In genomic region chr15:24856397-24857093, GRCh38 we compare ENCODE assay signal across 18 cellular contexts.
DNase-seq lines count a peak whose midpoint lies in the region; ATAC-seq and TF ChIP-seq lines count a peak whose summit lies in the region.
"Had no signal": no experiment of that assay in that cellular context is flagged by ENCODE, and none has a peak within 500 bp of the region (broad histone marks: within the 10 kb centered on the region; RNA-seq: fewer than 3 reads in every experiment).

No MANE protein-coding gene starts in this region.

- no peak for ATAC-seq in HG03175 (IDR thresholded peaks at IDR 0.05; ENCODE audit: unreplicated experiment)
- ATAC-seq: A549, body of pancreas had no signal

- CTCF ChIA-PET in AG04449 (lab: Yijun Ruan, JAX), result no interaction called here
- CTCF ChIA-PET in SK-N-SH (lab: Yijun Ruan, JAX), result interaction anchor here (0.6 kb wide), 1 partner anchor 147 kb away, joined by 3 read pairs; no protein-coding TSS in a partner anchor

- H3K36me3 ChIP-seq in SK-N-SH (replicated peaks in 1 of 2; ENCODE audit: control insufficient read depth in 1 of 2, insufficient read depth in 2 of 2, low read length in 1 of 2) (no peaks in the 10 kb centered on the region), cardiac muscle cell (no peaks in the 10 kb centered on the region), vagina (no peaks in the 10 kb centered on the region)
- H3K36me3 ChIP-seq: esophagus muscularis mucosa, sigmoid colon, tibial nerve had no signal

- DNase-seq in AG04449 (ENCODE audit: low read depth, low spot score) (no peak), SK-N-SH (peak; percentile 52), cardiac muscle cell (ENCODE audit: low read depth in 1 of 2, low spot score in 1 of 2) (peak; percentile 7 to 94), mucosa of gallbladder (ENCODE audit: low spot score) (peak; percentile 35), vagina (ENCODE audit: extremely low spot score in 2 of 2) (no peak), GM19240 (ENCODE audit: insufficient read length, low spot score) (no peak), NCI-H524 (lab: John Stamatoyannopoulos, UW) (no peak)
- DNase-seq: activated T-cell treated with anti-CD3 and anti-CD28 coated beads for 4 hours, body of pancreas, DMS79, NCI-H1048, NCI-H524 treated with DMSO at 0.1 percent for 48 hours, SHP77, sigmoid colon had no signal

- peaks cover 0 to 2% of the 10 kb centered on the region in 2 experiments; a peak in 1 of 4 replicates for H3K4me1 ChIP-seq in SK-N-SH (ENCODE audit: control insufficient read depth in 1 of 2, insufficient read depth in 2 of 2, low read depth in 1 of 2, low read length in 1 of 2)
- peaks cover 15% of the 10 kb centered on the region for H3K4me1 ChIP-seq in cardiac muscle cell (ENCODE audit: low read depth)
- H3K4me1 ChIP-seq in vagina, result no peaks in the 10 kb centered on the region
- H3K4me1 ChIP-seq: A549, body of pancreas, esophagus muscularis mucosa, sigmoid colon, tibial nerve had no signal

- POLR2A ChIA-PET in AG04449 (lab: Yijun Ruan, JAX), result no interaction called here
- POLR2A ChIA-PET in SK-N-SH (lab: Yijun Ruan, JAX), result no interaction called here

- TF ChIP-seq EP300 in SK-N-SH (IDR thresholded peaks at IDR 0.05; ENCODE audit: borderline replicate concordance in 1 of 2, low read depth in 1 of 2, low read length in 1 of 2), result no peak

- no peak for TF ChIP-seq CTCF in AG04449 (IDR thresholded peaks at IDR 0.05; ENCODE audit: insufficient read depth, low read length, missing control alignments)
- 0 out of 2 replicates have a peak, but pooled peaks have one; percentile 12 for TF ChIP-seq CTCF in SK-N-SH (IDR thresholded peaks at IDR 0.05)
- TF ChIP-seq CTCF in cardiac muscle cell (IDR thresholded peaks at IDR 0.05; ENCODE audit: low read depth, low read length), result no peak
- TF ChIP-seq CTCF in vagina (IDR thresholded peaks at IDR 0.05), result no peak

- intact Hi-C loops in vagina (cut with DNase I), result no loop called here

- H2AFZ ChIP-seq in SK-N-SH (ENCODE audit: low read depth), result 0 out of 2 replicates have a peak overlapping the region, but pooled peaks have one; percentile 11

- 21% methylated on average over 14 of the region's 14 CpGs for whole genome bisulfite sequencing in SK-N-SH (ENCODE audit: low lambda C conversion rate)

- peaks cover 29% of the 10 kb centered on the region for H3F3A ChIP-seq in SK-N-SH (replicated peaks; ENCODE audit: insufficient read depth)

- H3K4me2 ChIP-seq in SK-N-SH, result peak overlapping the region; percentile 75
- H3K4me2 ChIP-seq: A549 had no signal

- peaks cover 4% of the 10 kb centered on the region; the same call in 1 of the 2 replicates for H3K79me2 ChIP-seq in SK-N-SH (ENCODE audit: insufficient read depth)

- H3K9me3 ChIP-seq in SK-N-SH (no peaks in the 10 kb centered on the region), cardiac muscle cell (ENCODE audit: low read depth) (no peaks in the 10 kb centered on the region), vagina (no peaks in the 10 kb centered on the region)
- H3K9me3 ChIP-seq: A549, esophagus muscularis mucosa, tibial nerve had no signal

- no peak for TF ChIP-seq POLR2A in vagina (IDR thresholded peaks at IDR 0.05)

- H3K27me3 ChIP-seq in SK-N-SH (ENCODE audit: insufficient read depth) (no peaks in the 10 kb centered on the region), cardiac muscle cell (no peaks in the 10 kb centered on the region), vagina (no peaks in the 10 kb centered on the region)
- H3K27me3 ChIP-seq: body of pancreas, tibial nerve had no signal

- no peak for TF ChIP-seq RAD21 in SK-N-SH (IDR thresholded peaks at IDR 0.05; ENCODE audit: low read length)

- H3K4me3 ChIP-seq in AG04449 (ENCODE audit: low read depth, low read length) (peak overlapping the region; percentile 9), SK-N-SH (ENCODE audit: low read depth in 2 of 2, low read length in 1 of 2) (peak overlapping the region; percentile 38 to 57; a peak in 3 of 4 replicates), cardiac muscle cell (peak overlapping the region; percentile 83), vagina (no peak overlapping the region)
- H3K4me3 ChIP-seq: A549, body of pancreas, tibial nerve had no signal

- H4K20me1 ChIP-seq in SK-N-SH (ENCODE audit: insufficient read depth), result no peaks in the 10 kb centered on the region

- no peaks in the 10 kb centered on the region for H3K9me2 ChIP-seq in SK-N-SH

- H3K27ac ChIP-seq in SK-N-SH (ENCODE audit: low read depth in 2 of 2, low read length in 1 of 2), result peak overlapping the region in 1 of 2 experiments; percentile 92; a peak in 2 of 4 replicates
- H3K27ac ChIP-seq in cardiac muscle cell, result peak overlapping the region; percentile 99
- H3K27ac ChIP-seq in vagina, result no peak overlapping the region
- H3K27ac ChIP-seq: A549, body of pancreas, esophagus muscularis mucosa, tibial nerve had no signal

- H3K9ac ChIP-seq in SK-N-SH, result peak overlapping the region; percentile 68; the same call in 1 of the 2 replicates

TF ChIP-seq in SK-N-SH, 30 proteins besides CTCF, POLR2A, EP300 and RAD21:
- no peak for TF ChIP-seq ZBTB33 (IDR thresholded peaks at IDR 0.05; ENCODE audit: borderline replicate concordance, low read depth)
- no peak for TF ChIP-seq JUND (IDR thresholded peaks at IDR 0.05)
- TF ChIP-seq, protein P1, sequence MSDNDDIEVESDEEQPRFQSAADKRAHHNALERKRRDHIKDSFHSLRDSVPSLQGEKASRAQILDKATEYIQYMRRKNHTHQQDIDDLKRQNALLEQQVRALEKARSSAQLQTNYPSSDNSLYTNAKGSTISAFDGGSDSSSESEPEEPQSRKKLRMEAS (IDR thresholded peaks at IDR 0.05; ENCODE audit: low read depth), result no peak
- TF ChIP-seq NRF1 (IDR thresholded peaks at IDR 0.05; ENCODE audit: low read depth, low read length), result peak; percentile 44; the same call in 1 of the 2 replicates
- TF ChIP-seq TAF1 (IDR thresholded peaks at IDR 0.05; ENCODE audit: borderline replicate concordance, low read depth, low read length), result 0 out of 2 replicates have a peak, but pooled peaks have one; percentile 9
- TF ChIP-seq POLR2AphosphoS5 (IDR thresholded peaks at IDR 0.05; ENCODE audit: low read depth, low read length), result peak; percentile 27; the same call in 1 of the 2 replicates

Comparison
In these comparisons a context has a peak if more than half of its experiments do, and no peak if none do; other contexts are left out.
1. DNase-seq: peak in SK-N-SH (single experiment), cardiac muscle cell (2 of 2) and mucosa of gallbladder (single experiment); none in AG04449 (single experiment), vagina (0 of 2), GM19240 (single experiment) and NCI-H524 (0 of 2).
2. H3K4me3 ChIP-seq: peak in AG04449 (single experiment), SK-N-SH (2 of 2) and cardiac muscle cell (single experiment); none in vagina (0 of 2).